In the genomic region with DNA sequence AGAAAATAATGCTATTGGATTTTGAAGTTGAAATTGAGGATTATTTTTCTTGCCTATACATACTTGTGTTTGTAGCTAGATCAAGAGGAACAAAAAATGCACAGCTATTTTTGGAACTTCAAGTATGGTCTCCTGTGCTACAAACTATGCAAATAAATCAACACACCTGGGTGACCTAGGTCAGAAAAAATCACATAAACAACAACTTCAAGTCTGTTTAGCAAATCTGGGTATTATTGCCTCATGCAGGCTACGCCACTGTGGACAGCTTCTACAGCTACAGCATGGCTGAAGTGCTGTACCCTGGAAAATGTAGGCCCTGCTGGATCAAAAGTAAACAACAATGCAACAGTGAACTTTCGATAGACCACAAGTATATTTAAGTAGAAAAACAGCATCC, we compare ENCODE assay signal across 27 cellular contexts.
A peak's percentile ranks its signal among the peaks of the same experiment; 100 is the strongest.
DNase-seq lines count a peak whose midpoint lies in the region; ATAC-seq and TF ChIP-seq lines count a peak whose summit lies in the region.
"Had no signal": no experiment of that assay in that cellular context is flagged by ENCODE, and none has a peak within 500 bp of the region (broad histone marks: within the 10 kb centered on the region; RNA-seq: fewer than 3 reads in every experiment).

No MANE protein-coding gene starts in this region.

- H3K9me3 ChIP-seq in MM.1S (replicated peaks; ENCODE audit: insufficient read depth, low read length) (no peaks in the 10 kb centered on the region), osteoblast (ENCODE audit: low read depth, low read length) (no peaks in the 10 kb centered on the region)
- H3K9me3 ChIP-seq: A549, lower lobe of right lung, ovary, transverse colon had no signal

- H3K79me2 ChIP-seq in MM.1S (ENCODE audit: low read length) (no peaks in the 10 kb centered on the region), osteoblast (ENCODE audit: insufficient read depth, low read length) (no peaks in the 10 kb centered on the region)

- H3K4me3 ChIP-seq in GM12865 (ENCODE audit: low read depth, low read length), result no peak overlapping the region
- H3K4me3 ChIP-seq in MM.1S (ENCODE audit: low read length), result no peak overlapping the region
- no peak overlapping the region for H3K4me3 ChIP-seq in osteoblast (ENCODE audit: insufficient read depth, low read length)
- H3K4me3 ChIP-seq: A549, lower lobe of right lung, ovary, SK-N-MC, transverse colon had no signal

- H3K4me1 ChIP-seq in MM.1S (ENCODE audit: low read length) (peaks cover 38% of the 10 kb centered on the region), osteoblast (ENCODE audit: insufficient read depth, low read length) (peaks cover 4% of the 10 kb centered on the region)
- H3K4me1 ChIP-seq: A549, lower lobe of right lung, transverse colon had no signal

- H3K9ac ChIP-seq in MM.1S (ENCODE audit: low read length), result no peak overlapping the region

- no peak overlapping the region for H3K27ac ChIP-seq in MM.1S (ENCODE audit: low read length)
- H3K27ac ChIP-seq in osteoblast (ENCODE audit: low read depth, low read length), result no peak overlapping the region
- H3K27ac ChIP-seq: A549, lower lobe of right lung, ovary, SK-N-MC, transverse colon, VCaP had no signal

- H4K20me1 ChIP-seq in MM.1S (ENCODE audit: insufficient read depth, low read length) (no peaks in the 10 kb centered on the region), osteoblast (ENCODE audit: insufficient read depth, low read length) (no peaks in the 10 kb centered on the region)

- H3K27me3 ChIP-seq in MM.1S (replicated peaks; ENCODE audit: insufficient read depth, low read length) (no peaks in the 10 kb centered on the region), osteoblast (ENCODE audit: insufficient read depth, low read length) (no peaks in the 10 kb centered on the region)
- H3K27me3 ChIP-seq: ovary, transverse colon had no signal

- H2AFZ ChIP-seq in MM.1S (ENCODE audit: low read length) (no peak overlapping the region), osteoblast (ENCODE audit: low read length) (no peak overlapping the region)

- no peaks in the 10 kb centered on the region for H3K36me3 ChIP-seq in MM.1S (replicated peaks; ENCODE audit: insufficient read depth, low read length)
- no peaks in the 10 kb centered on the region for H3K36me3 ChIP-seq in osteoblast (ENCODE audit: insufficient read depth, low read length)
- H3K36me3 ChIP-seq: lower lobe of right lung, ovary, transverse colon had no signal

- H3F3A ChIP-seq in MM.1S (ENCODE audit: insufficient read depth, low read length), result peaks cover 10% of the 10 kb centered on the region; the same call in 1 of the 2 replicates

- no peaks in the 10 kb centered on the region for H3K9me2 ChIP-seq in MM.1S (replicated peaks; ENCODE audit: insufficient read depth, low read length)

- peak; percentile 70 for ATAC-seq in GM19324 (IDR thresholded peaks at IDR 0.05; ENCODE audit: low FRiP score, unreplicated experiment)
- ATAC-seq in HG02588 (IDR thresholded peaks at IDR 0.05; ENCODE audit: unreplicated experiment), result peak; percentile 71
- ATAC-seq in GM21423 (IDR thresholded peaks at IDR 0.05; ENCODE audit: unreplicated experiment), result no peak
- ATAC-seq: A549 had no signal

- H3K4me2 ChIP-seq in MM.1S (ENCODE audit: low read depth, low read length), result 0 out of 2 replicates have a peak overlapping the region, but pooled peaks have one; percentile 20
- no peak overlapping the region for H3K4me2 ChIP-seq in osteoblast (ENCODE audit: insufficient read depth, low read length)
- H3K4me2 ChIP-seq: A549 had no signal

- DNase-seq in GM12865 (ENCODE audit: low read depth), result peak; percentile 27
- peak; percentile 49 for DNase-seq in MM.1S
- no peak for DNase-seq in stimulated activated CD4-positive, alpha-beta T cell treated with anti-CD3 and anti-CD28 coated beads, Interleukin-12 subunit alpha, Interleukin-12 subunit beta, amount 100 ng/mL, for 4 hours
- no peak for DNase-seq in osteoblast (ENCODE audit: insufficient read length, low spot score, missing footprints)
- DNase-seq in Kasumi-1 (lab: John Stamatoyannopoulos, UW), result no peak
- DNase-seq: activated CD4-positive, alpha-beta T cell treated with anti-CD3 and anti-CD28 coated beads for 4 hours; activated T-cell treated with anti-CD3 and anti-CD28 coated beads for 4 hours; AML-193; anterior cingulate cortex; CD4-positive, alpha-beta T cell; effector memory CD4-positive, alpha-beta T cell; erythroblast; head of caudate nucleus; HFFc6; KG1; lower lobe of right lung; NCI-H1436; nephron progenitor cell; ovary; stimulated activated CD8-positive, alpha-beta memory T cell treated with anti-CD3 and anti-CD28 coated beads, Interleukin-4, amount 100 ng/mL, for 48 hours; transverse colon had no signal

- TF ChIP-seq CTCF in GM12865 (IDR thresholded peaks at IDR 0.05; ENCODE audit: insufficient read depth, low read depth, low read length, missing control alignments) (no peak), MM.1S (IDR thresholded peaks at IDR 0.05; ENCODE audit: low read length) (no peak), osteoblast (IDR thresholded peaks at IDR 0.05; ENCODE audit: extremely low read depth, low read depth, low read length) (no peak)

Comparison
In these comparisons a context has a peak if more than half of its experiments do, and no peak if none do; other contexts are left out.
1. DNase-seq: peak in GM12865 (single experiment) and MM.1S (single experiment); none in stimulated activated CD4-positive, alpha-beta T cell treated with anti-CD3 and anti-CD28 coated beads, Interleukin-12 subunit alpha, Interleukin-12 subunit beta, amount 100 ng/mL, for 4 hours (single experiment), osteoblast (single experiment) and Kasumi-1 (0 of 2).